Comparison of ENCODE assay signal across 8 cellular contexts in the genomic region with DNA sequence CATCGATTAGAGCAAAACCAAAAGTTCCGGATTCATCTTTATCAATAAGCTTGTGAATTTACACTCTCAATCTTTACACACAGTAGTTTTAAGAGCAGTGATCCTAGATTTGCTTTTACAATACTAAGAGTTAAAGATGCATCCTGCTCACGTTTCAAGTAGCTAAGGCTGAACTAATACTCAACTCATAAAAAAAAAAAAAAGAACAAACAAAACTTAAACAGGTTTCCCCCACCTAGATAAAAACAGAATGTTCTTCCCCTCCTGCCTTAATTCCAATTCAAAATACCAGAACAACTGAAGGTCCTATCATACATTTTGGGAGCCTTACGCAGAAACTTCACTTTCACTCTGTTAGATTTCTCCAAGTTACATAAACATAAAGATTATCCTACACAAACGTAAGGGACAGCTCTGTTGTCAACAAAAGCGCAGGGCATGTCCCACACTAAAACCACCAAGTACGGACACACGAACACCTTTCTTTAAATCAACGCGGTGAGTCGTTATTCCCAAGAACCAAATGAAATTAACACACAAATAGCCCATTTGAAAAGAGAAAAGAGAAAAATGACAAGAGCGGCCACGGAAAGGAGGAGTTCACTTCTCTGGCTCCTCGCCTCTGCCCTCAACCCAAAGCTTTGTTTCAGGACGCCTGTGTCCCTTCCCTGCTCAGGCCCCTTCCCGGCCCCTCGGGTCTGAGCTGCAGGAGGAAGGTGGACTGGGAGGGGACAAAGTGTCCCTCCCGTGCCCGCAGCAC. TPM values are rescaled to one million over a fixed set of nuclear protein-coding genes. Genes with fewer than 3 reads are reported as not detected.
DNase-seq lines count a peak whose midpoint lies in the region; ATAC-seq and TF ChIP-seq lines count a peak whose summit lies in the region.

No MANE protein-coding gene starts in this region.

- H3K9ac ChIP-seq in HCT116 (ENCODE audit: low read length), result peak overlapping the region; percentile 68
- H3K9ac ChIP-seq in skeletal muscle tissue (ENCODE audit: low read depth in 1 of 3, low read length in 3 of 3), result peak overlapping the region; percentile 84 to 92 (median 89)

- peaks cover 46% of the 10 kb centered on the region for H3K36me3 Mint-ChIP-seq in activated CD8-positive, alpha-beta T cell treated with anti-CD3 and anti-CD28 coated beads, Interleukin-2, amount 10 ng/mL, durations not matched to agents 7 days and 5 days (ENCODE audit: low read depth)
- H3K36me3 Mint-ChIP-seq in glutamatergic neuron (ENCODE audit: unreplicated experiment), result peaks cover 5% of the 10 kb centered on the region

- H3K36me3 ChIP-seq in HCT116 (ENCODE audit: control insufficient read depth in 1 of 2, insufficient read depth in 2 of 2, low read length in 2 of 2) (no peaks in the 10 kb centered on the region), skeletal muscle tissue (ENCODE audit: control insufficient read depth in 3 of 3, insufficient read depth in 3 of 3, low read length in 3 of 3) (no peaks in the 10 kb centered on the region)

- H3K9me3 ChIP-seq in AG04450 (ENCODE audit: control insufficient read depth, insufficient read depth, low read length), result no peaks in the 10 kb centered on the region; the same call in 1 of the 2 replicates
- H3K9me3 ChIP-seq in HCT116 (ENCODE audit: control insufficient read depth in 1 of 2, insufficient read depth in 1 of 2, low read depth in 1 of 2, low read length in 2 of 2), result no peaks in the 10 kb centered on the region
- no peaks in the 10 kb centered on the region for H3K9me3 ChIP-seq in skeletal muscle tissue (ENCODE audit: control insufficient read depth in 3 of 3, low read length in 3 of 3)

- H3K27ac ChIP-seq in AG04450 (ENCODE audit: low read depth, low read length) (peak overlapping the region; percentile 77), HCT116 (ENCODE audit: low read depth, low read length) (peak overlapping the region; percentile 47; the same call in 1 of the 2 replicates), skeletal muscle tissue (ENCODE audit: low read depth, low read length) (peak overlapping the region; percentile 92)

- H3K4me2 ChIP-seq in HCT116 (ENCODE audit: low read length), result peak overlapping the region; percentile 81

- POLR2A ChIA-PET in AG04450 (lab: Yijun Ruan, JAX) (interaction anchor here (2.0 kb wide), 1 partner anchor 45 kb away, joined by 9 read pairs; no protein-coding TSS in a partner anchor), HCT116 (lab: Charles Lee) (no interaction called here)
- POLR2A ChIA-PET in activated CD8-positive, alpha-beta T cell treated with anti-CD3 and anti-CD28 coated beads, Interleukin-2, amount 10 ng/mL, durations not matched to agents 7 days and 5 days (lab: Charles Lee), result interaction anchor here (0.5 to 2.7 kb wide), 21 partner anchors 11 to 377 kb away, joined by 3 to 12 read pairs (median 3); no protein-coding TSS in a partner anchor

- H4K20me1 ChIP-seq in HCT116 (ENCODE audit: insufficient read depth), result no peaks in the 10 kb centered on the region

- TF ChIP-seq POLR2A in HCT116 (IDR thresholded peaks at IDR 0.05; ENCODE audit: borderline replicate concordance, extremely low read depth, insufficient read depth, insufficient read length), result no peak

- H3K79me2 ChIP-seq in HCT116 (ENCODE audit: insufficient read depth, low read length), result no peaks in the 10 kb centered on the region

- H3K4me1 ChIP-seq in HCT116 (ENCODE audit: control insufficient read depth in 1 of 2, insufficient read depth in 2 of 2, low read length in 2 of 2) (peaks cover 5 to 14% of the 10 kb centered on the region in 2 experiments; a peak in 3 of 4 replicates), skeletal muscle tissue (ENCODE audit: control insufficient read depth in 3 of 3, insufficient read depth in 3 of 3, low read length in 3 of 3) (peaks cover 5 to 27% (median 5%) of the 10 kb centered on the region in 3 donors)

- no peak for ATAC-seq in HCT116
- ATAC-seq in activated CD8-positive, alpha-beta T cell treated with anti-CD3 and anti-CD28 coated beads, Interleukin-2, amount 10 ng/mL, durations not matched to agents 7 days and 5 days, result no peak
- no peak for ATAC-seq in HG02588 (IDR thresholded peaks at IDR 0.05; ENCODE audit: unreplicated experiment)
- no peak for ATAC-seq in HG03135 (IDR thresholded peaks at IDR 0.05; ENCODE audit: unreplicated experiment)

- H3K4me3 ChIP-seq in AG04450 (ENCODE audit: low read depth, low read length), result peak overlapping the region; percentile 84
- peak overlapping the region; percentile 77 to 79 for H3K4me3 ChIP-seq in HCT116 (replicated peaks in 1 of 2; ENCODE audit: low read depth in 1 of 2, low read length in 2 of 2)
- H3K4me3 ChIP-seq in skeletal muscle tissue (ENCODE audit: low read length in 3 of 3), result peak overlapping the region; percentile 84 to 88 (median 85)

- no peaks in the 10 kb centered on the region for H3K27me3 ChIP-seq in AG04450 (ENCODE audit: control insufficient read depth, insufficient read depth, low read length)
- no peaks in the 10 kb centered on the region for H3K27me3 ChIP-seq in HCT116 (ENCODE audit: insufficient read depth, low read length)
- H3K27me3 ChIP-seq in skeletal muscle tissue (ENCODE audit: control insufficient read depth in 3 of 3, insufficient read depth in 3 of 3, low read length in 3 of 3), result no peaks in the 10 kb centered on the region

- TF ChIP-seq RAD21 in HCT116 (IDR thresholded peaks at IDR 0.05; ENCODE audit: low read depth), result no peak

- no peaks in the 10 kb centered on the region for H3K27me3 Mint-ChIP-seq in activated CD8-positive, alpha-beta T cell treated with anti-CD3 and anti-CD28 coated beads, Interleukin-2, amount 10 ng/mL, durations not matched to agents 7 days and 5 days (ENCODE audit: low read depth)
- H3K27me3 Mint-ChIP-seq in glutamatergic neuron (ENCODE audit: unreplicated experiment), result peaks cover 7% of the 10 kb centered on the region

- H3K4me3 Mint-ChIP-seq in activated CD8-positive, alpha-beta T cell treated with anti-CD3 and anti-CD28 coated beads, Interleukin-2, amount 10 ng/mL, durations not matched to agents 7 days and 5 days, result peak overlapping the region; percentile 96
- H3K4me3 Mint-ChIP-seq in glutamatergic neuron (ENCODE audit: unreplicated experiment), result peak overlapping the region; percentile 99

- DNase-seq in AG04450 (ENCODE audit: low read depth, low spot score) (no peak), HCT116 (ENCODE audit: low read depth, low spot score) (no peak), glutamatergic neuron (no peak), SIG-M5 (lab: John Stamatoyannopoulos, UW) (no peak)
- DNase-seq in activated CD8-positive, alpha-beta T cell treated with anti-CD3 and anti-CD28 coated beads, Interleukin-2, amount 10 ng/mL, durations not matched to agents 7 days and 5 days, result peak; percentile 31

- H3K4me1 Mint-ChIP-seq in activated CD8-positive, alpha-beta T cell treated with anti-CD3 and anti-CD28 coated beads, Interleukin-2, amount 10 ng/mL, durations not matched to agents 7 days and 5 days (ENCODE audit: low read depth), result peaks cover 44% of the 10 kb centered on the region
- peaks cover 23% of the 10 kb centered on the region for H3K4me1 Mint-ChIP-seq in glutamatergic neuron (ENCODE audit: low read depth, unreplicated experiment)

- H2AFZ ChIP-seq in HCT116 (ENCODE audit: low read depth, low read length, poor library complexity, severe bottlenecking), result no peak overlapping the region

- no peaks in the 10 kb centered on the region for H3K9me3 Mint-ChIP-seq in activated CD8-positive, alpha-beta T cell treated with anti-CD3 and anti-CD28 coated beads, Interleukin-2, amount 10 ng/mL, durations not matched to agents 7 days and 5 days (ENCODE audit: insufficient read depth)
- H3K9me3 Mint-ChIP-seq in glutamatergic neuron (ENCODE audit: unreplicated experiment), result peaks cover 16% of the 10 kb centered on the region

- H3K9me2 ChIP-seq in HCT116 (ENCODE audit: insufficient read depth), result no peaks in the 10 kb centered on the region

- RAD21 ChIA-PET in HCT116 (lab: Charles Lee; ENCODE audit: low non-redundant PET in 1 of 2, low total read pairs in 2 of 2, uncharacterized antibody in 2 of 2, unreplicated experiment in 2 of 2), result no interaction called here

- H3K27ac Mint-ChIP-seq in activated CD8-positive, alpha-beta T cell treated with anti-CD3 and anti-CD28 coated beads, Interleukin-2, amount 10 ng/mL, durations not matched to agents 7 days and 5 days, result peak overlapping the region; percentile 90
- peak overlapping the region; percentile 97 for H3K27ac Mint-ChIP-seq in glutamatergic neuron (ENCODE audit: unreplicated experiment)

- CTCF ChIA-PET in AG04450 (lab: Charles Lee) (interaction anchor here (0.5 to 1.6 kb wide), 4 partner anchors 114 to 303 kb away, joined by 3 to 4 read pairs (median 4); no protein-coding TSS in a partner anchor), HCT116 (lab: Charles Lee) (no interaction called here)
- CTCF ChIA-PET in activated CD8-positive, alpha-beta T cell treated with anti-CD3 and anti-CD28 coated beads, Interleukin-2, amount 10 ng/mL, durations not matched to agents 7 days and 5 days (lab: Charles Lee), result interaction anchor here (1.1 to 3.3 kb wide), 9 partner anchors 9 to 742 kb away, joined by 3 to 10 read pairs (median 3); no protein-coding TSS in a partner anchor

- TF ChIP-seq CTCF in AG04450 (IDR thresholded peaks at IDR 0.05; ENCODE audit: low read depth, low read length), result no peak
- no peak for TF ChIP-seq CTCF in HCT116 (IDR thresholded peaks at IDR 0.05 in 2 of 3, conservative IDR thresholded peaks at IDR 0.05 in 1 of 3; ENCODE audit: borderline replicate concordance in 1 of 3, insufficient read depth in 1 of 3, low read depth in 2 of 3, low read length in 2 of 3)
- no peak for TF ChIP-seq CTCF in glutamatergic neuron (IDR thresholded peaks at IDR 0.05; ENCODE audit: partially characterized antibody, unreplicated experiment)

- intact Hi-C loops in HCT116 (cut with micrococcal nuclease), result no loop called here

- BruUV-seq in HCT116 (replicated peaks; lab: Mats Ljungman, UMichigan), result no TSS peak

TF ChIP-seq in HCT116, 20 proteins besides CTCF, POLR2A, EP300 and RAD21:
- TF ChIP-seq CBX3 (IDR thresholded peaks at IDR 0.05; ENCODE audit: low read depth) (no peak), SP1 (IDR thresholded peaks at IDR 0.05; ENCODE audit: low read depth) (no peak), JUND (IDR thresholded peaks at IDR 0.05) (no peak)

RNA-seq across cellular contexts. Expression of gene CBLB, which starts 0.9 kb away (rescaled TPM):
- polyA plus RNA-seq in AG04450 (2011; rRNA removed), result 18.5 and 24.7 TPM in 2 replicates
- polyA minus RNA-seq in AG04450 (2011; rRNA and poly(A)+ RNA removed), result 27.9 and 39.1 TPM in 2 replicates
- total RNA-seq in HCT116 (2021; ENCODE audit: unreplicated experiment) (10.4 TPM), glutamatergic neuron (ENCODE audit: unreplicated experiment) (269 TPM), skeletal muscle tissue (19.8 TPM)
- 3.2 and 3.9 TPM in 2 replicates for polyA plus RNA-seq in HCT116 (2012)
- 100 to 1,000 TPM; 117 to 122 TPM for total RNA-seq in activated CD8-positive, alpha-beta T cell treated with anti-CD3 and anti-CD28 coated beads, Interleukin-2, amount 10 ng/mL, durations not matched to agents 7 days and 5 days
